Comparison of ENCODE assay signal across 8 cellular contexts in the genomic region with DNA sequence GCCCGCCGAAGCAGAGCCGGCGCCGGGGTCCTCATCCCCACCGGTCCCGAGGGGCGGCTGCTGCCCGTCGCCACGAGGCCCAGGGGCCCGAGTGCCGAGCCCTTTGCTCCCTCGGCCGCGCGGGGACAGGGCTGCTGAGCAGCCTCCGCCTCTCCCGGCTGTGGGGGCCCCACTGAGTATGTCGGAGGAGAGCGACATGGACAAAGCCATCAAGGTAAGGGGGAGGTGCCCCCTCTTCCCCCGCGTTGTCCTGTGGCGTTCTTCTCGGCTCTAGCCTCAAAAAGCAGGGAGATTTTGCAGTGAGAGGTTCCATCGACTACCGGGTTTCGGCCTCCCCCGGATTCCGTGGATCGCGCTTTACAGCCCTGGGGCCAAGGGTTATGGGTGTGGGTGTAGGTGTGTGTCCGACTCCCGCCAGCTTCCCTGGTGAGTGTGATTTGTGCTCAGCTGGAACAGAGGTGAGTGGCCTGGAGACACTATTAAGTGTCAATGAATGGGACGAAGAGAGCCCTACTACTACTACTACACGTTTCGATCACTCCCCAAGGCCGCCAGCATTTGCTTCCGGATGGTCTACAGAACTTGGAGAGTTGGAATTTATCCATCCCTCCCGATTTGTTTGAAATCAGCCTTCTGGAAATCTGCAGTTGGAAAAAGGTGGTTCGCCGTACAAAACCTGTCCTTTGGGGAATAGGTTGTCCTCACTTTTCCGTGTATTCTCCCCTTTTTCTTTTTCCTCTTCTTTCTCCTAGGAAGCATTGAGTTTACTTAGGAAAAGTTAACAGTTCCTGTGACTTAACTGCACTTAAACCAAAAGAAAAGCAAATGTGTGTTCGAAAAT. TPM values are rescaled to one million over a fixed set of nuclear protein-coding genes. Genes with fewer than 3 reads are reported as not detected.
A peak's percentile ranks its signal among the peaks of the same experiment; 100 is the strongest.
DNase-seq lines count a peak whose midpoint lies in the region; ATAC-seq and TF ChIP-seq lines count a peak whose summit lies in the region.

No MANE protein-coding gene starts in this region.

- H3K4me1 ChIP-seq in parathyroid adenoma = peaks cover 11% of the 10 kb centered on the region

- no peak for TF ChIP-seq CTCF in parathyroid adenoma (IDR thresholded peaks at IDR 0.05)

- H3K4me3 ChIP-seq in parathyroid adenoma (ENCODE audit: low read depth, low read length) = peak overlapping the region; percentile 83

- H3K27me3 ChIP-seq in parathyroid adenoma (ENCODE audit: control insufficient read depth, insufficient read depth, low read length) = no peaks in the 10 kb centered on the region

- CTCF ChIA-PET in activated CD8-positive, alpha-beta T cell treated with anti-CD3 and anti-CD28 coated beads, Interleukin-2, amount 10 ng/mL, durations not matched to agents 7 days and 5 days (lab: Charles Lee) = interaction anchor here (1.0 to 1.2 kb wide), 3 partner anchors 9 to 288 kb away, joined by 3 to 5 read pairs (median 3); no protein-coding TSS in a partner anchor

- POLR2A ChIA-PET in activated CD8-positive, alpha-beta T cell treated with anti-CD3 and anti-CD28 coated beads, Interleukin-2, amount 10 ng/mL, durations not matched to agents 7 days and 5 days (lab: Charles Lee) = interaction anchor here (0.5 to 1.6 kb wide), 8 partner anchors 11 to 314 kb away, joined by 3 to 8 read pairs (median 4); a partner anchor contains a TSS

- H3K79me2 ChIP-seq in parathyroid adenoma = peaks cover 31% of the 10 kb centered on the region

- H3K4me2 ChIP-seq in parathyroid adenoma (ENCODE audit: low read length) = peak overlapping the region; percentile 70

- peaks cover 46% of the 10 kb centered on the region for H3K4me1 Mint-ChIP-seq in activated CD8-positive, alpha-beta T cell treated with anti-CD3 and anti-CD28 coated beads, Interleukin-2, amount 10 ng/mL, durations not matched to agents 7 days and 5 days (ENCODE audit: low read depth)

- peak overlapping the region; percentile 93 for H3K27ac ChIP-seq in parathyroid adenoma

- H3K9me3 ChIP-seq in parathyroid adenoma (ENCODE audit: control insufficient read depth, low read length) = no peaks in the 10 kb centered on the region

- H3K9me3 Mint-ChIP-seq in activated CD8-positive, alpha-beta T cell treated with anti-CD3 and anti-CD28 coated beads, Interleukin-2, amount 10 ng/mL, durations not matched to agents 7 days and 5 days (ENCODE audit: insufficient read depth) = no peaks in the 10 kb centered on the region

- peaks cover 46% of the 10 kb centered on the region for H3K36me3 Mint-ChIP-seq in activated CD8-positive, alpha-beta T cell treated with anti-CD3 and anti-CD28 coated beads, Interleukin-2, amount 10 ng/mL, durations not matched to agents 7 days and 5 days (ENCODE audit: low read depth)

- peak; percentile 39 for ATAC-seq in GM21390 (IDR thresholded peaks at IDR 0.05; ENCODE audit: unreplicated experiment)
- peak; percentile 47 for ATAC-seq in activated CD8-positive, alpha-beta T cell treated with anti-CD3 and anti-CD28 coated beads, Interleukin-2, amount 10 ng/mL, durations not matched to agents 7 days and 5 days

- H2AFZ ChIP-seq in parathyroid adenoma = peak overlapping the region; percentile 89

- no peaks in the 10 kb centered on the region for H3K27me3 Mint-ChIP-seq in activated CD8-positive, alpha-beta T cell treated with anti-CD3 and anti-CD28 coated beads, Interleukin-2, amount 10 ng/mL, durations not matched to agents 7 days and 5 days (ENCODE audit: low read depth)

- H3K4me3 Mint-ChIP-seq in activated CD8-positive, alpha-beta T cell treated with anti-CD3 and anti-CD28 coated beads, Interleukin-2, amount 10 ng/mL, durations not matched to agents 7 days and 5 days = peak overlapping the region; percentile 95

- peak overlapping the region; percentile 95 for H3K27ac Mint-ChIP-seq in activated CD8-positive, alpha-beta T cell treated with anti-CD3 and anti-CD28 coated beads, Interleukin-2, amount 10 ng/mL, durations not matched to agents 7 days and 5 days

- H3K9ac ChIP-seq in parathyroid adenoma = peak overlapping the region; percentile 39

- DNase-seq in COLO668 (lab: John Stamatoyannopoulos, UW; ENCODE audit: unreplicated experiment) (peak; percentile 57), HuH-7 (ENCODE audit: low spot score) (peak; percentile 44), foreskin melanocyte (peak; percentile 11), MV-4-11 (lab: John Stamatoyannopoulos, UW) (no peak), midbrain (lab: John Stamatoyannopoulos, UW) (no peak)
- peak; percentile 36 for DNase-seq in activated CD8-positive, alpha-beta T cell treated with anti-CD3 and anti-CD28 coated beads, Interleukin-2, amount 10 ng/mL, durations not matched to agents 7 days and 5 days

- H3K36me3 ChIP-seq in parathyroid adenoma (ENCODE audit: control insufficient read depth, insufficient read depth, low read length) = no peaks in the 10 kb centered on the region

RNA-seq across cellular contexts. Expression of a gene that starts 0.7 kb away (rescaled TPM):
- total RNA-seq in activated CD8-positive, alpha-beta T cell treated with anti-CD3 and anti-CD28 coated beads, Interleukin-2, amount 10 ng/mL, durations not matched to agents 7 days and 5 days = 10 to 100 TPM; 49.5 to 59.9 TPM

Comparison
In these comparisons a context has a peak if more than half of its experiments do, and no peak if none do; other contexts are left out.
1. DNase-seq: peak in COLO668 (single experiment), HuH-7 (single experiment), activated CD8-positive, alpha-beta T cell treated with anti-CD3 and anti-CD28 coated beads, Interleukin-2, amount 10 ng/mL, durations not matched to agents 7 days and 5 days (single experiment) and foreskin melanocyte (single experiment); none in MV-4-11 (single experiment) and midbrain (single experiment).